ENCODE assay signal across 12 cellular contexts in genomic region chr21:33419538-33420123, GRCh38. TPM values are rescaled to one million over a fixed set of nuclear protein-coding genes. Genes with fewer than 3 reads are reported as not detected.
DNase-seq lines count a peak whose midpoint lies in the region; ATAC-seq and TF ChIP-seq lines count a peak whose summit lies in the region.
"Had no signal": no experiment of that assay in that cellular context is flagged by ENCODE, and none has a peak within 500 bp of the region (broad histone marks: within the 10 kb centered on the region; RNA-seq: fewer than 3 reads in every experiment).

No MANE protein-coding gene starts in this region.

- POLR2A ChIA-PET in T-cell (lab: Charles Lee), result no interaction called here

- no peaks in the 10 kb centered on the region for H3K27me3 ChIP-seq in prostate gland (replicated peaks; ENCODE audit: insufficient read depth)

- H3K27me3 Mint-ChIP-seq in T-cell, result no peaks in the 10 kb centered on the region
- no peaks in the 10 kb centered on the region for H3K27me3 Mint-ChIP-seq in stimulated activated naive CD8-positive, alpha-beta T cell treated with anti-CD3 and anti-CD28 coated beads, Interleukin-15, amount 100 ng/mL, for 72 hours
- H3K27me3 Mint-ChIP-seq: CD4-positive, CD25-positive, alpha-beta regulatory T cell had no signal

- peak; percentile 49 for DNase-seq in AG20443 (ENCODE audit: low spot score)
- no peak for DNase-seq in T-cell
- DNase-seq in fibroblast of villous mesenchyme (ENCODE audit: low read depth), result peak; percentile 93
- no peak for DNase-seq in prostate gland (ENCODE audit: low spot score)
- DNase-seq in nucleus accumbens (lab: John Stamatoyannopoulos, UW), result no peak
- no peak for DNase-seq in stimulated activated naive CD8-positive, alpha-beta T cell treated with anti-CD3 and anti-CD28 coated beads, Interleukin-15, amount 100 ng/mL, for 72 hours
- DNase-seq: activated effector memory CD4-positive, alpha-beta T cell treated with anti-CD3 and anti-CD28 coated beads, Interleukin-2, amount 50 U/mL, for 16 hours; CD4-positive, CD25-positive, alpha-beta regulatory T cell; H9; NCI-H345 had no signal

- CTCF ChIA-PET in T-cell (lab: Charles Lee), result no interaction called here

- H3K4me3 Mint-ChIP-seq in T-cell, result no peak overlapping the region
- no peak overlapping the region for H3K4me3 Mint-ChIP-seq in stimulated activated naive CD8-positive, alpha-beta T cell treated with anti-CD3 and anti-CD28 coated beads, Interleukin-15, amount 100 ng/mL, for 72 hours
- H3K4me3 Mint-ChIP-seq: CD4-positive, CD25-positive, alpha-beta regulatory T cell; H9 had no signal

- 85% methylated on average over 12 of the region's 12 CpGs for WGBS in prostate gland

- no peak overlapping the region for H3K4me3 ChIP-seq in fibroblast of villous mesenchyme (ENCODE audit: low read depth, low read length)
- no peak overlapping the region for H3K4me3 ChIP-seq in prostate gland

- TF ChIP-seq POLR2A in prostate gland (IDR thresholded peaks at IDR 0.05), result no peak

- no peaks in the 10 kb centered on the region for H3K36me3 ChIP-seq in prostate gland

- H3K9me3 Mint-ChIP-seq in T-cell, result no peaks in the 10 kb centered on the region
- no peaks in the 10 kb centered on the region for H3K9me3 Mint-ChIP-seq in stimulated activated naive CD8-positive, alpha-beta T cell treated with anti-CD3 and anti-CD28 coated beads, Interleukin-15, amount 100 ng/mL, for 72 hours
- H3K9me3 Mint-ChIP-seq: CD4-positive, CD25-positive, alpha-beta regulatory T cell; H9 had no signal

- ATAC-seq in T-cell (replicated peaks in 1 of 4) (no peak), GM18498 (IDR thresholded peaks at IDR 0.05; ENCODE audit: unreplicated experiment) (no peak), HG03135 (IDR thresholded peaks at IDR 0.05; ENCODE audit: unreplicated experiment) (no peak)
- no peak for ATAC-seq in stimulated activated naive CD8-positive, alpha-beta T cell treated with anti-CD3 and anti-CD28 coated beads, Interleukin-15, amount 100 ng/mL, for 72 hours

- peak overlapping the region; percentile 31 to 52 for H3K27ac ChIP-seq in prostate gland

- TF ChIP-seq CTCF in fibroblast of villous mesenchyme (IDR thresholded peaks at IDR 0.05; ENCODE audit: insufficient read depth, low read depth, low read length) (no peak), prostate gland (IDR thresholded peaks at IDR 0.05) (no peak)

- intact Hi-C loops in prostate gland (cut with DNase I), result no loop called here

- peaks cover 2% of the 10 kb centered on the region for H3K4me1 ChIP-seq in prostate gland (replicated peaks)

- peaks cover 8 to 21% (median 12%) of the 10 kb centered on the region in 3 donors for H3K4me1 Mint-ChIP-seq in T-cell
- peaks cover 11% of the 10 kb centered on the region for H3K4me1 Mint-ChIP-seq in stimulated activated naive CD8-positive, alpha-beta T cell treated with anti-CD3 and anti-CD28 coated beads, Interleukin-15, amount 100 ng/mL, for 72 hours

- H3K36me3 Mint-ChIP-seq in T-cell, result peaks cover 40% of the 10 kb centered on the region

- no peaks in the 10 kb centered on the region for H3K9me3 ChIP-seq in prostate gland

- peak overlapping the region; percentile 27 to 34 for H3K27ac Mint-ChIP-seq in T-cell
- H3K27ac Mint-ChIP-seq in stimulated activated naive CD8-positive, alpha-beta T cell treated with anti-CD3 and anti-CD28 coated beads, Interleukin-15, amount 100 ng/mL, for 72 hours, result peak overlapping the region in 1 of 2 donors; percentile 15

RNA-seq across cellular contexts. Expression of gene IFNGR2, which starts 16.4 kb away (rescaled TPM):
- total RNA-seq in T-cell (10 to 100 TPM; 14.2 to 28.3 (median 22.5) TPM), fibroblast of villous mesenchyme (52.5 and 69.1 TPM in 2 replicates), prostate gland (100 to 1,000 TPM in 1 of 2 donors, 10 to 100 TPM in 1; 88.1 to 122 TPM)

Comparison
In these comparisons a context has a peak if more than half of its experiments do, and no peak if none do; other contexts are left out.
1. DNase-seq: peak in AG20443 (single experiment) and fibroblast of villous mesenchyme (single experiment); none in T-cell (0 of 34), prostate gland (single experiment), nucleus accumbens (0 of 56) and stimulated activated naive CD8-positive, alpha-beta T cell treated with anti-CD3 and anti-CD28 coated beads, Interleukin-15, amount 100 ng/mL, for 72 hours (0 of 2).